In the genomic region with DNA sequence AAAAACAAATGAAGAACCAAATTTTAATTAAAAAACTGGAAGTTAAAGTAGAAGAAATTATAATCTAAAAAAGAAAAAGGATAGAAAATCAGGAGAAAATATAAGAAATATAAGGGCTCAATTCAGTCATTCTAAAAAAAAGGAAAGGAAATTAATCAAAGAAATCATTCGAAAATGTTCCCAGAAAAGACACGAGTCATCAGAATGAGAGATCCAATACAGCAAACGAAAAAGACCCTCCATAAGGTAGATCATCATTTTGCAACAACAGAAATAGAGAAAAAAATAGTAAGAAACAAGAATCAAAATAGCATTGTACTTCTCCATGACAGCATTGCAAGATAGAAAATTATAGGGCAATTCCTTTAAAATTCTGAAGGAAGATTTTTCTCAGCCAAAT, we compare ENCODE assay signal across 28 cellular contexts. TPM values are rescaled to one million over a fixed set of nuclear protein-coding genes. Genes with fewer than 3 reads are reported as not detected.
"Had no signal": no experiment of that assay in that cellular context is flagged by ENCODE, and none has a peak within 500 bp of the region (broad histone marks: within the 10 kb centered on the region; RNA-seq: fewer than 3 reads in every experiment).

No MANE protein-coding gene starts in this region.

- H3K4me1 ChIP-seq: SJCRH30 had no signal

- H2AFZ ChIP-seq: PC-9 had no signal

- H3K4me3 ChIP-seq: PC-9, SJCRH30, SK-N-MC had no signal

- H3K4me2 ChIP-seq: PC-9 had no signal

- ATAC-seq: activated CD8-positive, alpha-beta memory T cell treated with anti-CD3 and anti-CD28 coated beads, Interleukin-2, amount 10 ng/mL, durations not matched to agents 7 days and 5 days; activated naive CD8-positive, alpha-beta T cell treated with anti-CD3 and anti-CD28 coated beads, Interleukin-2, amount 50 U/mL, for 24 hours had no signal

- FAIRE-seq: bronchial epithelial cell had no signal

- H3K27me3 ChIP-seq: SJCRH30 had no signal

- DNase-seq: activated CD4-positive, alpha-beta memory T cell treated with anti-CD3 and anti-CD28 coated beads, Interleukin-2, amount 10 ng/mL, durations not matched to agents 7 days and 5 days; activated CD4-positive, alpha-beta T cell treated with anti-CD3 and anti-CD28 coated beads for 1 hour; activated CD4-positive, alpha-beta T cell treated with anti-CD3 and anti-CD28 coated beads for 48 hours; activated CD4-positive, CD25-positive, alpha-beta regulatory T cell; activated CD8-positive, alpha-beta memory T cell treated with anti-CD3 and anti-CD28 coated beads for 24 hours; activated CD8-positive, alpha-beta memory T cell treated with anti-CD3 and anti-CD28 coated beads, Interleukin-2, amount 10 ng/mL, durations not matched to agents 7 days and 5 days; activated CD8-positive, alpha-beta memory T cell treated with anti-CD3 and anti-CD28 coated beads, Interleukin-2, amount 50 U/mL, for 48 hours; activated effector memory CD4-positive, alpha-beta T cell treated with Interleukin-2 at 50 U/mL for 16 hours; activated naive CD4-positive, alpha-beta T cell treated with anti-CD3 and anti-CD28 coated beads, Interleukin-2, amount 10 ng/mL, durations not matched to agents 7 days and 5 days; activated naive CD8-positive, alpha-beta T cell treated with anti-CD3 and anti-CD28 coated beads, Interleukin-2, amount 50 U/mL, for 24 hours; activated T-cell treated with anti-CD3 and anti-CD28 coated beads, Interleukin-2, amount 50 U/mL, for 48 hours; anterior cingulate cortex; caudate nucleus; NCI-H1048; NCI-H1105 treated with DMSO at 0.1 percent for 48 hours; NCI-H1436; NCI-H1694; NCI-H2029; NCI-H345; NCI-H524 treated with DMSO at 0.1 percent for 48 hours; NK-92 treated with Interleukin-12 subunit alpha and Interleukin-12 subunit beta, amount 100 ng/mL, for 24 hours; PC-9; SHP77; SJCRH30; T1000; WERI-Rb-1 had no signal

- H3K27ac ChIP-seq: PC-9, SJCRH30, SK-N-MC, WERI-Rb-1 had no signal

- H3K9me3 ChIP-seq: SJCRH30 had no signal

- H3K36me3 ChIP-seq: SJCRH30, WERI-Rb-1 had no signal

RNA-seq across cellular contexts. Expression of a gene that starts 22.5 kb away (rescaled TPM):
- total RNA-seq: SJCRH30 had no signal
